In genomic region chr4:8545439-8545765, GRCh38 we compare ENCODE assay signal across 1 cellular context.
TF ChIP-seq lines count a peak whose summit lies in the region.

No MANE protein-coding gene starts in this region.

TF ChIP-seq in GM23338, 12 proteins besides CTCF, POLR2A, EP300 and RAD21 (continued from another document):
- TF ChIP-seq REST (IDR thresholded peaks at IDR 0.05; ENCODE audit: unreplicated experiment), result no peak
- TF ChIP-seq ZNF462 (CRISPR knock-in tag; IDR thresholded peaks at IDR 0.05), result no peak
